In genomic region chr1:188350104-188350503, GRCh38 we compare ENCODE assay signal across 20 cellular contexts.
DNase-seq lines count a peak whose midpoint lies in the region; ATAC-seq and TF ChIP-seq lines count a peak whose summit lies in the region.
"Had no signal": no experiment of that assay in that cellular context is flagged by ENCODE, and none has a peak within 500 bp of the region (broad histone marks: within the 10 kb centered on the region; RNA-seq: fewer than 3 reads in every experiment).

No MANE protein-coding gene starts in this region.

- peaks cover 5% of the 10 kb centered on the region for H3K9me3 Mint-ChIP-seq in activated CD4-positive, alpha-beta T cell treated with anti-CD3 and anti-CD28 coated beads, Interleukin-2, amount 10 ng/mL, durations not matched to agents 7 days and 5 days

- H3K79me2 ChIP-seq in mammary epithelial cell (ENCODE audit: insufficient read depth, low read length) = no peaks in the 10 kb centered on the region
- no peaks in the 10 kb centered on the region for H3K79me2 ChIP-seq in PC-9 (ENCODE audit: low read depth)

- H4K20me1 ChIP-seq in mammary epithelial cell (ENCODE audit: insufficient read depth, low read length) = no peaks in the 10 kb centered on the region
- no peaks in the 10 kb centered on the region for H4K20me1 ChIP-seq in PC-9 (ENCODE audit: insufficient read depth)
- H4K20me1 ChIP-seq: BLaER1 had no signal

- H3K9ac ChIP-seq in mammary epithelial cell (ENCODE audit: insufficient read depth, low read length) = no peak overlapping the region
- H3K9ac ChIP-seq: BLaER1 had no signal

- H3K36me3 Mint-ChIP-seq in activated CD4-positive, alpha-beta T cell treated with anti-CD3 and anti-CD28 coated beads, Interleukin-2, amount 10 ng/mL, durations not matched to agents 7 days and 5 days (ENCODE audit: low read depth) = no peaks in the 10 kb centered on the region
- H3K36me3 Mint-ChIP-seq: CD4-positive, CD25-positive, alpha-beta regulatory T cell; CD8-positive, alpha-beta T cell had no signal

- H3K27me3 ChIP-seq in mammary epithelial cell (ENCODE audit: insufficient read depth, low read length) (no peaks in the 10 kb centered on the region), PC-9 (ENCODE audit: insufficient read depth, low read depth) (no peaks in the 10 kb centered on the region), aorta (ENCODE audit: control insufficient read depth in 1 of 2, insufficient read depth in 2 of 2, low read length in 1 of 2) (no peaks in the 10 kb centered on the region)
- H3K27me3 ChIP-seq: BLaER1 had no signal

- BruUV-seq in mammary epithelial cell (replicated peaks; lab: Mats Ljungman, UMichigan) = no TSS peak
- BruUV-seq in PC-9 (replicated peaks; lab: Mats Ljungman, UMichigan) = no TSS peak

- DNase-seq in NCI-H1105 treated with DMSO at 0.1 percent for 48 hours (lab: John Stamatoyannopoulos, UW) = peak; percentile 30
- DNase-seq in NCI-H1105 (lab: John Stamatoyannopoulos, UW) = no peak
- DNase-seq in HPDE6-E6E7 (ENCODE audit: extremely low spot score) = peak; percentile 43
- DNase-seq in mammary epithelial cell = peak; percentile 41
- DNase-seq in epithelial cell of prostate (ENCODE audit: low read depth, low spot score) = peak; percentile 8
- DNase-seq in activated CD4-positive, alpha-beta T cell treated with anti-CD3 and anti-CD28 coated beads, Interleukin-2, amount 10 ng/mL, durations not matched to agents 7 days and 5 days = no peak
- no peak for DNase-seq in PC-9
- DNase-seq in aorta = no peak
- DNase-seq: Caco-2; CD4-positive, CD25-positive, alpha-beta regulatory T cell; CD8-positive, alpha-beta T cell; DMS153; DND-41; GOT3; HFFc6 had no signal

- in situ Hi-C loops in mammary epithelial cell (cut with MboI; ENCODE audit: low sequenced_read_pairs in 2 of 2) = no loop called here

- intact Hi-C loops in mammary epithelial cell (cut with micrococcal nuclease) (no loop called here), PC-9 (cut with micrococcal nuclease; ENCODE audit: unreplicated experiment) (no loop called here), aorta (cut with DNase I) (no loop called here)

- no peak overlapping the region for H3K4me3 Mint-ChIP-seq in activated CD4-positive, alpha-beta T cell treated with anti-CD3 and anti-CD28 coated beads, Interleukin-2, amount 10 ng/mL, durations not matched to agents 7 days and 5 days
- H3K4me3 Mint-ChIP-seq: B cell; CD4-positive, CD25-positive, alpha-beta regulatory T cell; CD8-positive, alpha-beta T cell; HFFc6 had no signal

- no peak overlapping the region for H3K27ac ChIP-seq in mammary epithelial cell (ENCODE audit: insufficient read depth, low read depth, low read length)
- H3K27ac ChIP-seq in epithelial cell of prostate = no peak overlapping the region
- no peak overlapping the region for H3K27ac ChIP-seq in PC-9
- H3K27ac ChIP-seq in aorta (ENCODE audit: low read depth in 1 of 2, low read length in 2 of 2) = no peak overlapping the region
- H3K27ac ChIP-seq: 22Rv1, BLaER1, C4-2B had no signal

- no peaks in the 10 kb centered on the region for H3K9me2 ChIP-seq in PC-9 (ENCODE audit: insufficient read depth)

- TF ChIP-seq CTCF in mammary epithelial cell (conservative IDR thresholded peaks at IDR 0.05 in 1 of 2, IDR thresholded peaks at IDR 0.05 in 1 of 2; ENCODE audit: extremely low read depth in 1 of 2, insufficient read depth in 1 of 2, low read depth in 1 of 2, low read length in 2 of 2) (peak in 1 of 2 donors; percentile 4), PC-9 (conservative IDR thresholded peaks at IDR 0.05) (no peak)

- peaks cover 3% of the 10 kb centered on the region for H3K4me1 ChIP-seq in mammary epithelial cell (ENCODE audit: insufficient read depth, low read length)
- no peaks in the 10 kb centered on the region for H3K4me1 ChIP-seq in PC-9 (replicated peaks; ENCODE audit: insufficient read depth)
- H3K4me1 ChIP-seq in aorta (ENCODE audit: control insufficient read depth in 1 of 2, insufficient read depth in 2 of 2, low read length in 2 of 2) = no peaks in the 10 kb centered on the region
- H3K4me1 ChIP-seq: BLaER1, Caco-2, HAP-1 had no signal

- H3K4me3 ChIP-seq in mammary epithelial cell (replicated peaks in 1 of 3; ENCODE audit: insufficient read depth in 1 of 3, low read depth in 2 of 3, low read length in 3 of 3) (no peak overlapping the region), PC-9 (no peak overlapping the region), aorta (ENCODE audit: low read length in 2 of 2) (no peak overlapping the region)
- H3K4me3 ChIP-seq: BLaER1, HAP-1 had no signal

- H3K36me3 ChIP-seq in mammary epithelial cell (ENCODE audit: insufficient read depth, low read length) = no peaks in the 10 kb centered on the region
- H3K36me3 ChIP-seq in PC-9 (ENCODE audit: low read depth) = no peaks in the 10 kb centered on the region
- H3K36me3 ChIP-seq in aorta (ENCODE audit: control insufficient read depth in 1 of 2, insufficient read depth in 2 of 2, low read length in 1 of 2) = no peaks in the 10 kb centered on the region
- H3K36me3 ChIP-seq: BLaER1, HAP-1 had no signal

- dilution Hi-C loops in mammary epithelial cell (cut with HindIII; ENCODE audit: low sequenced_read_pairs) = no loop called here

- no peak overlapping the region for H2AFZ ChIP-seq in mammary epithelial cell (ENCODE audit: low read depth, low read length)
- no peak overlapping the region for H2AFZ ChIP-seq in PC-9

- no peaks in the 10 kb centered on the region for H3K9me3 ChIP-seq in mammary epithelial cell (replicated peaks; ENCODE audit: insufficient read depth, low read length)
- H3K9me3 ChIP-seq in PC-9 (ENCODE audit: insufficient read depth, low read depth) = no peaks in the 10 kb centered on the region
- H3K9me3 ChIP-seq in aorta (ENCODE audit: control insufficient read depth, low read length) = peaks cover 1% of the 10 kb centered on the region
- H3K9me3 ChIP-seq: Caco-2, HAP-1 had no signal

- no peaks in the 10 kb centered on the region for H3K27me3 Mint-ChIP-seq in activated CD4-positive, alpha-beta T cell treated with anti-CD3 and anti-CD28 coated beads, Interleukin-2, amount 10 ng/mL, durations not matched to agents 7 days and 5 days
- H3K27me3 Mint-ChIP-seq: B cell; CD4-positive, CD25-positive, alpha-beta regulatory T cell had no signal

- 29% methylated on average over 2 of the region's 2 CpGs for WGBS in mammary epithelial cell (ENCODE audit: low coverage, missing lambda C conversion rate)
- 88% methylated on average over 2 of the region's 2 CpGs for WGBS in aorta, 2 donors

- no peak overlapping the region for H3K27ac Mint-ChIP-seq in activated CD4-positive, alpha-beta T cell treated with anti-CD3 and anti-CD28 coated beads, Interleukin-2, amount 10 ng/mL, durations not matched to agents 7 days and 5 days
- H3K27ac Mint-ChIP-seq: B cell; CD4-positive, CD25-positive, alpha-beta regulatory T cell; CD8-positive, alpha-beta T cell; HFFc6 had no signal

- H3F3A ChIP-seq in PC-9 (ENCODE audit: insufficient read depth, low read depth) = no peaks in the 10 kb centered on the region

- no peak for ATAC-seq in aorta (ENCODE audit: low FRiP score)
- ATAC-seq: CD8-positive, alpha-beta T cell had no signal

- CTCF ChIA-PET in mammary epithelial cell (lab: Charles Lee; ENCODE audit: low non-redundant PET) (no interaction called here), PC-9 (lab: Charles Lee) (no interaction called here)
- CTCF ChIA-PET in activated CD4-positive, alpha-beta T cell treated with anti-CD3 and anti-CD28 coated beads, Interleukin-2, amount 10 ng/mL, durations not matched to agents 7 days and 5 days (lab: Charles Lee) = no interaction called here

- POLR2A ChIA-PET in activated CD4-positive, alpha-beta T cell treated with anti-CD3 and anti-CD28 coated beads, Interleukin-2, amount 10 ng/mL, durations not matched to agents 7 days and 5 days (lab: Charles Lee) = no interaction called here
- POLR2A ChIA-PET in PC-9 (lab: Charles Lee; ENCODE audit: unreplicated experiment) = no interaction called here

- H3K4me2 ChIP-seq in mammary epithelial cell (ENCODE audit: insufficient read depth, low read depth, low read length) (peak overlapping the region; percentile 42), PC-9 (no peak overlapping the region)
- H3K4me2 ChIP-seq: BLaER1 had no signal

- H3K4me1 Mint-ChIP-seq in activated CD4-positive, alpha-beta T cell treated with anti-CD3 and anti-CD28 coated beads, Interleukin-2, amount 10 ng/mL, durations not matched to agents 7 days and 5 days = no peaks in the 10 kb centered on the region
- H3K4me1 Mint-ChIP-seq: B cell; CD4-positive, CD25-positive, alpha-beta regulatory T cell had no signal

Comparison
In these comparisons a context has a peak if more than half of its experiments do, and no peak if none do; other contexts are left out.
1. DNase-seq: peak in NCI-H1105 treated with DMSO at 0.1 percent for 48 hours (single experiment), HPDE6-E6E7 (single experiment), mammary epithelial cell (single experiment) and epithelial cell of prostate (single experiment); none in NCI-H1105 (single experiment), activated CD4-positive, alpha-beta T cell treated with anti-CD3 and anti-CD28 coated beads, Interleukin-2, amount 10 ng/mL, durations not matched to agents 7 days and 5 days (single experiment), PC-9 (0 of 2) and aorta (0 of 2).